ENCODE assay signal across 14 cellular contexts in genomic region chr1:112687361-112687760, GRCh38.
"Had no signal": no experiment of that assay in that cellular context is flagged by ENCODE, and none has a peak within 500 bp of the region (broad histone marks: within the 10 kb centered on the region; RNA-seq: fewer than 3 reads in every experiment).

No MANE protein-coding gene starts in this region.

- H3K27me3 ChIP-seq: gastrocnemius medialis, stomach, tibial nerve had no signal

- H3K27ac Mint-ChIP-seq: dendritic cell treated with granulocyte-macrophage colony-stimulating factor and Interleukin-4, amounts not matched to agents 40 ng/mL and 50 ng/mL, for 4 days; T-helper 2 cell treated with Interferon-gamma antibody and Interleukin-4, amounts not matched to agents 5 μg/mL and 100 μg/mL, for 36 hours had no signal

- H3K27me3 Mint-ChIP-seq: activated naive CD4-positive, alpha-beta T cell treated with anti-CD3 and anti-CD28 coated beads, Interleukin-2, amount 50 U/mL, for 24 hours; dendritic cell treated with granulocyte-macrophage colony-stimulating factor and Interleukin-4, amounts not matched to agents 40 ng/mL and 50 ng/mL, for 4 days; naive thymus-derived CD8-positive, alpha-beta T cell had no signal

- H3K4me1 ChIP-seq: lower lobe of right lung had no signal

- DNase-seq: activated T-cell treated with anti-CD3 and anti-CD28 coated beads, Interleukin-2, amount 50 U/mL, for 1 hour; cerebellar nuclear complex; gastrocnemius medialis; lower lobe of right lung; mucosa of descending colon; naive thymus-derived CD8-positive, alpha-beta T cell; right cardiac atrium; small intestine; stomach; SW 1271 had no signal

- H3K4me3 ChIP-seq: gastrocnemius medialis, lower lobe of right lung, mucosa of descending colon, stomach, tibial nerve had no signal

- H3K4me3 Mint-ChIP-seq: activated naive CD4-positive, alpha-beta T cell treated with anti-CD3 and anti-CD28 coated beads, Interleukin-2, amount 50 U/mL, for 24 hours; dendritic cell treated with granulocyte-macrophage colony-stimulating factor and Interleukin-4, amounts not matched to agents 40 ng/mL and 50 ng/mL, for 4 days; T-helper 2 cell treated with Interferon-gamma antibody and Interleukin-4, amounts not matched to agents 5 μg/mL and 100 μg/mL, for 36 hours had no signal

- H3K9me3 Mint-ChIP-seq: activated naive CD4-positive, alpha-beta T cell treated with anti-CD3 and anti-CD28 coated beads, Interleukin-2, amount 50 U/mL, for 24 hours; dendritic cell treated with granulocyte-macrophage colony-stimulating factor and Interleukin-4, amounts not matched to agents 40 ng/mL and 50 ng/mL, for 4 days; naive thymus-derived CD8-positive, alpha-beta T cell; T-helper 2 cell treated with Interferon-gamma antibody and Interleukin-4, amounts not matched to agents 5 μg/mL and 100 μg/mL, for 36 hours had no signal

- H3K27ac ChIP-seq: lower lobe of right lung had no signal

- H3K9me3 ChIP-seq: gastrocnemius medialis, lower lobe of right lung, mucosa of descending colon, stomach, tibial nerve had no signal
